Comparison of ENCODE assay signal across 17 cellular contexts in the genomic region with DNA sequence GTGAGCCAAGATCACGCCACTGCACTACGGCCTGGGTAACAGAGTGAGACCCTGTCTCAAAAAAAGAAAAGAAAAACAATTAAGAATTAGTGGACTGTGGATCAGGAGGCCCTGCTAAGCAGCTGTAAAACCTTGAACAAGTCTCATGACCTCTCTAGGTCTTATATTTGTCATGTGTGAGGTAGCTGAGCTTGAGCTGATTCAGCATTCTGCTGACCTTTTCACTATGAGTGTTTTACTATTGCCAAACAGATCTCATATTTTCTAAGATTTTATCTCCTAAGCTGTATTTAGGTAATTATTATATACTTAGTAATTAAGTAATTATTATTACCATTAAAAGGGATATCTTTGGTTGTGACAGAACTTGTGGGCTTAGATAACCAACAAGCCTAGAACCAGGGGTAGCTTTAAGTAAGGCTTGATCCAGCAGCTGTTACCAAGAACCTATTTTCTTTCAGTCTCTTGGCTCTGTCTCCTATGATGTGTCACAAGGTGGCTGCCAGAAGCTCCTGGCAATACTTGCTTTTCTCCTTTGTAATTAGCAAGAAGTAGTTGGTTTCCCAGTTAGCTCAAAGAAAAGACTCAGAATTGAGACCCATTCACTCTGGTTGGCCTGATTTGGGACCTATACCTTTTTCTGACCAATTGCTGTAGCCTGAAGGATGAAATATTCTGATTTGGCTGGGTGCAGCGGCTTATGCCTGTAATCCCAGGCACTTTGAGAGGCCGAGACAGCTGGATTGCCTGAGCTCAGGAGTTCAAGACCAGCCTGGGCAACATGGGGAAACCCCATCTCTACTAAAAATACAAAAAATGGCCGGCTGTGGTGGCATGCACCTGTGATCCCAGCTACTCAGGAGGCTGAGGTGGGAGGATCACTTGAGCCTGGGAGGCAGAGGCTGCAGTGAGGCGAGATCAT. TPM values are rescaled to one million over a fixed set of nuclear protein-coding genes. Genes with fewer than 3 reads are reported as not detected.
A peak's percentile ranks its signal among the peaks of the same experiment; 100 is the strongest.
DNase-seq lines count a peak whose midpoint lies in the region; ATAC-seq, FAIRE-seq and TF ChIP-seq lines count a peak whose summit lies in the region.
"Had no signal": no experiment of that assay in that cellular context is flagged by ENCODE, and none has a peak within 500 bp of the region (broad histone marks: within the 10 kb centered on the region; RNA-seq: fewer than 3 reads in every experiment).

No MANE protein-coding gene starts in this region.

- H3K9ac ChIP-seq in astrocyte (ENCODE audit: low read length), result no peak overlapping the region

- no peak overlapping the region for H3K4me3 Mint-ChIP-seq in astrocyte (ENCODE audit: unreplicated experiment)
- H3K4me3 Mint-ChIP-seq in activated T-helper 17 cell treated with anti-CD3 and anti-CD28 coated beads, Interleukin-2, amount 50 U/mL, for 72 hours, result no peak overlapping the region
- H3K4me3 Mint-ChIP-seq: stimulated activated naive CD8-positive, alpha-beta T cell treated with anti-CD3 and anti-CD28 coated beads, Interleukin-15, Interleukin-2, amounts not matched to agents 100 ng/mL and 50 ng/mL, for 24 hours had no signal

- H3K9me3 ChIP-seq in astrocyte (ENCODE audit: insufficient read depth, low read depth, low read length) (no peaks in the 10 kb centered on the region), gastrocnemius medialis (no peaks in the 10 kb centered on the region)
- H3K9me3 ChIP-seq: BE2C had no signal

- in situ Hi-C loops in gastrocnemius medialis (cut with MboI; ENCODE audit: low sequenced_read_pairs in 4 of 4), result no loop called here
- in situ Hi-C loops in GM13977 (cut with MboI; ENCODE audit: low pct_unique_long_range_greater_than_20kb, low sequenced_read_pairs, unreplicated experiment), result no loop called here

- peaks cover 9% of the 10 kb centered on the region for H3K4me1 ChIP-seq in astrocyte (ENCODE audit: insufficient read depth, low read length)
- H3K4me1 ChIP-seq in foreskin keratinocyte, result no peaks in the 10 kb centered on the region
- peaks cover 10 to 13% of the 10 kb centered on the region in 2 donors for H3K4me1 ChIP-seq in gastrocnemius medialis
- H3K4me1 ChIP-seq: BE2C had no signal

- intact Hi-C loops in gastrocnemius medialis (cut with DNase I; ENCODE audit: low total_unique reads), result no loop called here

- no peak for FAIRE-seq in astrocyte (lab: Jason Lieb, UNC)

- TF ChIP-seq POLR2A in gastrocnemius medialis (IDR thresholded peaks at IDR 0.05), result no peak

- peaks cover 9% of the 10 kb centered on the region for H3K79me2 ChIP-seq in astrocyte (ENCODE audit: insufficient read depth, low read length)

- peaks cover 6% of the 10 kb centered on the region for H3K9me3 Mint-ChIP-seq in astrocyte (ENCODE audit: unreplicated experiment)
- H3K9me3 Mint-ChIP-seq in activated T-helper 17 cell treated with anti-CD3 and anti-CD28 coated beads, Interleukin-2, amount 50 U/mL, for 72 hours, result no peaks in the 10 kb centered on the region
- H3K9me3 Mint-ChIP-seq: stimulated activated naive CD8-positive, alpha-beta T cell treated with anti-CD3 and anti-CD28 coated beads, Interleukin-15, Interleukin-2, amounts not matched to agents 100 ng/mL and 50 ng/mL, for 24 hours had no signal

- H3K27me3 Mint-ChIP-seq in astrocyte (ENCODE audit: low read depth, unreplicated experiment), result no peaks in the 10 kb centered on the region
- no peaks in the 10 kb centered on the region for H3K27me3 Mint-ChIP-seq in activated T-helper 17 cell treated with anti-CD3 and anti-CD28 coated beads, Interleukin-2, amount 50 U/mL, for 72 hours
- H3K27me3 Mint-ChIP-seq: stimulated activated naive CD8-positive, alpha-beta T cell treated with anti-CD3 and anti-CD28 coated beads, Interleukin-15, Interleukin-2, amounts not matched to agents 100 ng/mL and 50 ng/mL, for 24 hours had no signal

- H3K4me1 Mint-ChIP-seq in astrocyte (ENCODE audit: low read depth, unreplicated experiment), result peaks cover 16% of the 10 kb centered on the region
- peaks cover 7% of the 10 kb centered on the region for H3K4me1 Mint-ChIP-seq in activated T-helper 17 cell treated with anti-CD3 and anti-CD28 coated beads, Interleukin-2, amount 50 U/mL, for 72 hours

- TF ChIP-seq CTCF in astrocyte (IDR thresholded peaks at IDR 0.05; ENCODE audit: insufficient read depth, low read depth, low read length) (no peak), foreskin keratinocyte (conservative IDR thresholded peaks at IDR 0.05) (no peak), gastrocnemius medialis (IDR thresholded peaks at IDR 0.05 in 4 of 5, conservative IDR thresholded peaks at IDR 0.05 in 1 of 5) (no peak), GM13977 (IDR thresholded peaks at IDR 0.05; ENCODE audit: extremely low read depth, insufficient read depth, missing control alignments) (no peak)

- H4K20me1 ChIP-seq in astrocyte (ENCODE audit: insufficient read depth, low read length), result no peaks in the 10 kb centered on the region

- H3K36me3 Mint-ChIP-seq in astrocyte (ENCODE audit: low read depth, unreplicated experiment), result peaks cover 5% of the 10 kb centered on the region
- H3K36me3 Mint-ChIP-seq in activated T-helper 17 cell treated with anti-CD3 and anti-CD28 coated beads, Interleukin-2, amount 50 U/mL, for 72 hours (ENCODE audit: low read depth), result no peaks in the 10 kb centered on the region

- H3K27ac ChIP-seq in astrocyte (ENCODE audit: low read depth, low read length) (no peak overlapping the region), foreskin keratinocyte (no peak overlapping the region), gastrocnemius medialis (peak overlapping the region; percentile 67 to 84 (median 74))

- H3K4me2 ChIP-seq in astrocyte (ENCODE audit: low read length), result no peak overlapping the region

- DNase-seq in GM03348 (ENCODE audit: low spot score) (peak; percentile 47), astrocyte (ENCODE audit: low read depth) (peak; percentile 67), foreskin keratinocyte (no peak), gastrocnemius medialis (peak in 1 of 2 donors; percentile 65), GM13977 (ENCODE audit: low spot score) (no peak)
- DNase-seq: activated naive CD4-positive, alpha-beta T cell treated with anti-CD3 and anti-CD28 coated beads, Interleukin-2, amount 50 U/mL, for 16 hours; BE2C; central memory CD4-positive, alpha-beta T cell; KBM-7; NK-92 treated with Interleukin-12 subunit alpha and Interleukin-12 subunit beta, amount 100 ng/mL, for 24 hours; SHP77 treated with DMSO at 0.1 percent for 48 hours; stimulated activated CD4-positive, alpha-beta T cell treated with anti-CD3 and anti-CD28 coated beads, Interleukin-12 subunit alpha, Interleukin-12 subunit beta, amount 100 ng/mL, for 4 hours; T-helper 2 cell had no signal

- H3K36me3 ChIP-seq in astrocyte (ENCODE audit: insufficient read depth, low read length), result no peaks in the 10 kb centered on the region
- no peaks in the 10 kb centered on the region for H3K36me3 ChIP-seq in gastrocnemius medialis
- H3K36me3 ChIP-seq: BE2C had no signal

- no peaks in the 10 kb centered on the region for H3K27me3 ChIP-seq in astrocyte (ENCODE audit: insufficient read depth, low read length)
- no peaks in the 10 kb centered on the region for H3K27me3 ChIP-seq in foreskin keratinocyte
- H3K27me3 ChIP-seq in gastrocnemius medialis, result no peaks in the 10 kb centered on the region
- H3K27me3 ChIP-seq: BE2C had no signal

- no peak overlapping the region for H3K27ac Mint-ChIP-seq in astrocyte (ENCODE audit: unreplicated experiment)
- H3K27ac Mint-ChIP-seq in activated T-helper 17 cell treated with anti-CD3 and anti-CD28 coated beads, Interleukin-2, amount 50 U/mL, for 72 hours, result no peak overlapping the region
- H3K27ac Mint-ChIP-seq: stimulated activated naive CD8-positive, alpha-beta T cell treated with anti-CD3 and anti-CD28 coated beads, Interleukin-15, Interleukin-2, amounts not matched to agents 100 ng/mL and 50 ng/mL, for 24 hours had no signal

- no peak overlapping the region for H2AFZ ChIP-seq in astrocyte (ENCODE audit: low read depth, low read length)

- ATAC-seq in foreskin keratinocyte (peak; percentile 24), gastrocnemius medialis (peak; percentile 94 to 98), HG03159 (IDR thresholded peaks at IDR 0.05; ENCODE audit: unreplicated experiment) (no peak), GM21737 (IDR thresholded peaks at IDR 0.05; ENCODE audit: unreplicated experiment) (no peak)
- no peak for ATAC-seq in activated T-helper 17 cell treated with anti-CD3 and anti-CD28 coated beads, Interleukin-2, amount 50 U/mL, for 72 hours (replicated peaks)

- H3K4me3 ChIP-seq in astrocyte (ENCODE audit: insufficient read depth, low read depth, low read length) (no peak overlapping the region), gastrocnemius medialis (no peak overlapping the region)

RNA-seq across cellular contexts. Expression of a gene that starts 8.5 kb away (rescaled TPM):
- 12.1 and 12.6 TPM in 2 replicates for total RNA-seq in astrocyte
- 24.5 and 32.4 TPM in 2 replicates for total RNA-seq in foreskin keratinocyte
- 19.9 and 23.0 TPM in 2 replicates for polyA plus RNA-seq in foreskin keratinocyte
- 10 to 100 TPM in 1 of 4 donors, 1 to 10 TPM in 3; 5.3 to 27.1 (median 8.6) TPM for total RNA-seq in gastrocnemius medialis
- 10 to 100 TPM; 40.1 to 73.3 TPM for total RNA-seq in activated T-helper 17 cell treated with anti-CD3 and anti-CD28 coated beads, Interleukin-2, amount 50 U/mL, for 72 hours

RNA-seq across cellular contexts. Expression of a gene that starts 48.7 kb away (rescaled TPM):
- 49.0 and 49.1 TPM in 2 replicates for total RNA-seq in astrocyte
- 43.8 and 48.6 TPM in 2 replicates for total RNA-seq in foreskin keratinocyte
- 36.7 and 41.3 TPM in 2 replicates for polyA plus RNA-seq in foreskin keratinocyte
- total RNA-seq in gastrocnemius medialis, result 10 to 100 TPM; 72.1 to 81.0 (median 74.5) TPM
- 10 to 100 TPM; 53.1 to 56.8 TPM for total RNA-seq in activated T-helper 17 cell treated with anti-CD3 and anti-CD28 coated beads, Interleukin-2, amount 50 U/mL, for 72 hours

Comparison
In these comparisons a context has a peak if more than half of its experiments do, and no peak if none do; other contexts are left out.
1. DNase-seq: peak in GM03348 (single experiment) and astrocyte (single experiment); none in foreskin keratinocyte (0 of 2) and GM13977 (single experiment).
2. H3K27ac ChIP-seq: peak in gastrocnemius medialis (4 of 4); none in astrocyte (single experiment) and foreskin keratinocyte (single experiment).
3. ATAC-seq: peak in foreskin keratinocyte (single experiment) and gastrocnemius medialis (2 of 2); none in HG03159 (single experiment), activated T-helper 17 cell treated with anti-CD3 and anti-CD28 coated beads, Interleukin-2, amount 50 U/mL, for 72 hours (single experiment) and GM21737 (single experiment).